In genomic region chr4:128668566-128668965, GRCh38 we compare ENCODE assay signal across 16 cellular contexts.
A peak's percentile ranks its signal among the peaks of the same experiment; 100 is the strongest.
DNase-seq lines count a peak whose midpoint lies in the region; ATAC-seq, FAIRE-seq and TF ChIP-seq lines count a peak whose summit lies in the region.
"Had no signal": no experiment of that assay in that cellular context is flagged by ENCODE, and none has a peak within 500 bp of the region (broad histone marks: within the 10 kb centered on the region; RNA-seq: fewer than 3 reads in every experiment).

No MANE protein-coding gene starts in this region.

- no peaks in the 10 kb centered on the region; a peak in 1 of 5 replicates for H3K4me1 ChIP-seq in K562 (replicated peaks in 1 of 2; ENCODE audit: control insufficient read depth in 2 of 2, insufficient read depth in 2 of 2, low read length in 2 of 2)
- H3K4me1 ChIP-seq: BLaER1 had no signal

- no peak for TF ChIP-seq RAD21 in K562 (CRISPR knock-in tag; conservative IDR thresholded peaks at IDR 0.05 in 1 of 2, IDR thresholded peaks at IDR 0.05 in 1 of 2)

- H3K36me3 ChIP-seq in K562 (ENCODE audit: control insufficient read depth, insufficient read depth, low read length) = no peaks in the 10 kb centered on the region
- H3K36me3 ChIP-seq: BLaER1 had no signal

- FAIRE-seq in K562 (lab: Jason Lieb, UNC) = peak; percentile 60
- FAIRE-seq in GM12892 (lab: Jason Lieb, UNC) = no peak
- FAIRE-seq: H54 had no signal

- no peaks in the 10 kb centered on the region for H3K79me2 ChIP-seq in K562 (ENCODE audit: control insufficient read depth, insufficient read depth, low read length)

- no peaks in the 10 kb centered on the region for H3K9me3 Mint-ChIP-seq in activated CD4-positive, alpha-beta T cell treated with anti-CD3 and anti-CD28 coated beads for 36 hours (ENCODE audit: low read depth)
- H3K9me3 Mint-ChIP-seq in nephron progenitor cell = peaks cover 12% of the 10 kb centered on the region
- H3K9me3 Mint-ChIP-seq: CD4-positive, alpha-beta memory T cell had no signal

- no peak for TF ChIP-seq EP300 in K562 (IDR thresholded peaks at IDR 0.05; ENCODE audit: low read length)

- H3K4me3 Mint-ChIP-seq in activated CD4-positive, alpha-beta T cell treated with anti-CD3 and anti-CD28 coated beads for 36 hours = no peak overlapping the region
- no peak overlapping the region for H3K4me3 Mint-ChIP-seq in nephron progenitor cell
- H3K4me3 Mint-ChIP-seq: CD14-positive monocyte; CD4-positive, alpha-beta memory T cell had no signal

- no peaks in the 10 kb centered on the region for H3K9me3 ChIP-seq in K562 (replicated peaks; ENCODE audit: control insufficient read depth, insufficient read depth, low read depth, low read length)

- no peak overlapping the region for H3K4me3 ChIP-seq in K562
- H3K4me3 ChIP-seq: BLaER1 had no signal

- H3K9ac ChIP-seq in K562 (ENCODE audit: insufficient read depth in 1 of 2, low read depth in 2 of 2, low read length in 2 of 2) = no peak overlapping the region
- H3K9ac ChIP-seq: BLaER1 had no signal

- TF ChIP-seq CTCF in K562 (IDR thresholded peaks at IDR 0.05 in 2 of 3, conservative IDR thresholded peaks at IDR 0.05 in 1 of 3; ENCODE audit: insufficient read depth in 2 of 3, low read depth in 1 of 3, low read length in 3 of 3) = no peak
- TF ChIP-seq CTCF in nephron progenitor cell (IDR thresholded peaks at IDR 0.05) = no peak

- no peaks in the 10 kb centered on the region for H3K36me3 Mint-ChIP-seq in activated CD4-positive, alpha-beta T cell treated with anti-CD3 and anti-CD28 coated beads for 36 hours (ENCODE audit: low read depth)
- H3K36me3 Mint-ChIP-seq in nephron progenitor cell (ENCODE audit: low read depth) = no peaks in the 10 kb centered on the region
- H3K36me3 Mint-ChIP-seq: CD14-positive monocyte; CD4-positive, alpha-beta memory T cell had no signal

- POLR2A ChIA-PET in K562 (lab: Yijun Ruan, JAX) = interaction anchor here (0.6 to 0.9 kb wide), 3 partner anchors 12 to 275 kb away, joined by 3 to 4 read pairs (median 3); no protein-coding TSS in a partner anchor
- POLR2A ChIA-PET in activated CD4-positive, alpha-beta T cell treated with anti-CD3 and anti-CD28 coated beads for 36 hours (lab: Charles Lee) = no interaction called here

- H3K4me2 ChIP-seq in K562 (ENCODE audit: insufficient read depth, low read length) = no peak overlapping the region
- H3K4me2 ChIP-seq: BLaER1 had no signal

- no peaks in the 10 kb centered on the region for H4K20me1 ChIP-seq in K562 (replicated peaks; ENCODE audit: control insufficient read depth, insufficient read depth, low read length)
- H4K20me1 ChIP-seq: BLaER1 had no signal

- no peaks in the 10 kb centered on the region for H3K27me3 Mint-ChIP-seq in activated CD4-positive, alpha-beta T cell treated with anti-CD3 and anti-CD28 coated beads for 36 hours
- H3K27me3 Mint-ChIP-seq in nephron progenitor cell (ENCODE audit: low read depth, poor library complexity) = no peaks in the 10 kb centered on the region

- no peak overlapping the region for H3K27ac ChIP-seq in K562 (ENCODE audit: extremely low read depth, low read depth, low read length)
- H3K27ac ChIP-seq: BLaER1 had no signal

- peak; percentile 50 for DNase-seq in COLO829 (ENCODE audit: low spot score)
- DNase-seq in K562 (ENCODE audit: extremely low read depth in 1 of 4, low spot score in 3 of 4) = no peak
- peak; percentile 38 for DNase-seq in inferior parietal cortex (ENCODE audit: extremely low spot score)
- peak; percentile 20 for DNase-seq in putamen (ENCODE audit: low spot score)
- no peak for DNase-seq in GM12892 (ENCODE audit: insufficient read length)
- no peak for DNase-seq in activated CD4-positive, alpha-beta T cell treated with anti-CD3 and anti-CD28 coated beads for 36 hours
- no peak for DNase-seq in nephron progenitor cell
- DNase-seq: 8988T; Calu3; CD4-positive, alpha-beta memory T cell; DMS79 treated with DMSO at 0.1 percent for 48 hours; GF-D8; HCEC 1CT had no signal

- BruUV-seq in K562 (replicated peaks; lab: Mats Ljungman, UMichigan) = no TSS peak

- no peak for TF ChIP-seq POLR2A in K562 (conservative IDR thresholded peaks at IDR 0.05)
- TF ChIP-seq POLR2A in GM12892 (IDR thresholded peaks at IDR 0.05; ENCODE audit: low read depth, low read length) = no peak

- peaks cover 5% of the 10 kb centered on the region for H3K4me1 Mint-ChIP-seq in activated CD4-positive, alpha-beta T cell treated with anti-CD3 and anti-CD28 coated beads for 36 hours
- no peaks in the 10 kb centered on the region for H3K4me1 Mint-ChIP-seq in nephron progenitor cell
- H3K4me1 Mint-ChIP-seq: CD14-positive monocyte had no signal

- 32% methylated on average over 5 of the region's 5 CpGs for WGBS in K562 (ENCODE audit: insufficient coverage, low coverage, missing lambda C conversion rate)

- CTCF ChIA-PET in K562 (lab: Yijun Ruan, JAX; ENCODE audit: low intra/inter-chr PET ratio) = no interaction called here
- CTCF ChIA-PET in activated CD4-positive, alpha-beta T cell treated with anti-CD3 and anti-CD28 coated beads for 36 hours (lab: Charles Lee) = no interaction called here

- no peaks in the 10 kb centered on the region for H3K9me1 ChIP-seq in K562 (ENCODE audit: control insufficient read depth, insufficient read depth, low read length)

- ATAC-seq in K562 = no peak
- ATAC-seq in activated CD4-positive, alpha-beta T cell treated with anti-CD3 and anti-CD28 coated beads for 36 hours = no peak

- no peaks in the 10 kb centered on the region for H3K27me3 ChIP-seq in K562 (ENCODE audit: control insufficient read depth in 2 of 2, insufficient read depth in 2 of 2, low read length in 2 of 2)
- H3K27me3 ChIP-seq: BLaER1 had no signal

- intact Hi-C loops in K562 (cut with micrococcal nuclease) = no loop called here
- intact Hi-C loops in activated CD4-positive, alpha-beta T cell treated with anti-CD3 and anti-CD28 coated beads for 36 hours (cut with DNase I, micrococcal nuclease) = no loop called here

- peak overlapping the region; percentile 48 for H2AFZ ChIP-seq in K562 (ENCODE audit: low read depth, low read length)

- in situ Hi-C loops in K562 (cut with MboI) = no loop called here

- H3K27ac Mint-ChIP-seq in activated CD4-positive, alpha-beta T cell treated with anti-CD3 and anti-CD28 coated beads for 36 hours = no peak overlapping the region
- H3K27ac Mint-ChIP-seq in nephron progenitor cell = no peak overlapping the region
- H3K27ac Mint-ChIP-seq: CD14-positive monocyte; CD4-positive, alpha-beta memory T cell had no signal

TF ChIP-seq in K562, 482 proteins besides CTCF, POLR2A, EP300 and RAD21:
- TF ChIP-seq EZH2 (IDR thresholded peaks at IDR 0.05; ENCODE audit: borderline replicate concordance, low read depth, low read length) (no peak), SMARCE1 (IDR thresholded peaks at IDR 0.05) (no peak), ZNF274 (IDR thresholded peaks at IDR 0.05; ENCODE audit: borderline replicate concordance, low read depth, low read length) (0 out of 2 replicates have a peak, but pooled peaks have one; percentile 23), ATF1 (CRISPR knock-in tag; IDR thresholded peaks at IDR 0.05) (no peak), ATF1 (tag; IDR thresholded peaks at IDR 0.05) (no peak), ZBTB49 (CRISPR knock-in tag; IDR thresholded peaks at IDR 0.05; ENCODE audit: borderline replicate concordance) (no peak)

Comparison
In these comparisons a context has a peak if more than half of its experiments do, and no peak if none do; other contexts are left out.
1. DNase-seq: peak in COLO829 (single experiment), inferior parietal cortex (single experiment) and putamen (single experiment); none in K562 (0 of 4), GM12892 (single experiment), activated CD4-positive, alpha-beta T cell treated with anti-CD3 and anti-CD28 coated beads for 36 hours (single experiment) and nephron progenitor cell (single experiment).